In the genomic region with DNA sequence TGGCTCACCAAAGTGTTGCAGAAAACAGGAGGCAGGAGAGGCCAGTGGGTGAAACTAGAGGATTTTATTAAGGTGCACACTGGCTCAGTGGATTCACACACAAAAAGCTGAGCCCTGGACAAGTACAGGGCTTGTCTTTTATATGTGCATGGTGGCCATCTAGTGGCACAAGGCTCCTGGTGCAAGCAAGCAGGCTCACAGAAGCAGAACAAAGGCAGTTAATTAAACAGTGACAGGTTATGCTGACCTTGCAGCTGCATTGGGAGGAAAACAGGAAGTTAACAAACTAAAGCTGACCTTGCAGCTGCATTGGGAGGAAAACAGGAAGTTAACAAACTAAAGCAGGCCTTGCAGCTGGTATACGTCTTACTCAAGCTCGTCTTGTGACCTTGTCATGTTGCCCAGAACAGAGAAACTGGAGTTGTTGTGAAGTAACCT, we compare ENCODE assay signal across 8 cellular contexts.
DNase-seq lines count a peak whose midpoint lies in the region; ATAC-seq and TF ChIP-seq lines count a peak whose summit lies in the region.

No MANE protein-coding gene starts in this region.

- H3K36me3 ChIP-seq in SU-DHL-6 (ENCODE audit: low read length) (peaks cover 14% of the 10 kb centered on the region), osteoblast (ENCODE audit: insufficient read depth, low read length) (no peaks in the 10 kb centered on the region), body of pancreas (replicated peaks in 1 of 2; ENCODE audit: insufficient read depth in 1 of 2, low read depth in 2 of 2) (no peaks in the 10 kb centered on the region)

- peak; percentile 52 for DNase-seq in ELR (ENCODE audit: low read depth)
- DNase-seq in HFFc6, result no peak
- DNase-seq in islet precursor cell, result peak; percentile 58
- no peak for DNase-seq in osteoblast (ENCODE audit: insufficient read length, low spot score, missing footprints)
- no peak for DNase-seq in body of pancreas

- peaks cover 16% of the 10 kb centered on the region; the same call in 1 of the 2 replicates for H3K36me3 Mint-ChIP-seq in HFFc6 (ENCODE audit: low read depth)

- H4K20me1 ChIP-seq in SU-DHL-6 (ENCODE audit: low read depth, low read length) (no peaks in the 10 kb centered on the region), osteoblast (ENCODE audit: insufficient read depth, low read length) (no peaks in the 10 kb centered on the region)

- TF ChIP-seq CTCF in HFFc6 (IDR thresholded peaks at IDR 0.05) (peak; percentile 27; the same call in 1 of the 2 replicates), SU-DHL-6 (IDR thresholded peaks at IDR 0.05; ENCODE audit: insufficient read depth, low read length, poor library complexity, severe bottlenecking) (peak; percentile 56), osteoblast (IDR thresholded peaks at IDR 0.05; ENCODE audit: extremely low read depth, low read depth, low read length) (no peak), body of pancreas (IDR thresholded peaks at IDR 0.05) (no peak)

- peaks cover 13% of the 10 kb centered on the region for H3F3A ChIP-seq in SU-DHL-6 (ENCODE audit: insufficient read depth)

- no peak for ATAC-seq in HG02938 (IDR thresholded peaks at IDR 0.05; ENCODE audit: unreplicated experiment)
- ATAC-seq in HG03108 (IDR thresholded peaks at IDR 0.05; ENCODE audit: unreplicated experiment), result no peak
- no peak for ATAC-seq in body of pancreas

- H3K9me3 ChIP-seq in SU-DHL-6 (ENCODE audit: insufficient read depth, low read length) (peaks cover 57% of the 10 kb centered on the region; the same call in 1 of the 2 replicates), osteoblast (ENCODE audit: low read depth, low read length) (peaks cover 5% of the 10 kb centered on the region), body of pancreas (peaks cover 0 to 32% (median 0%) of the 10 kb centered on the region in 3 donors)

- no peak overlapping the region for H3K27ac Mint-ChIP-seq in HFFc6

- H3K4me3 Mint-ChIP-seq in HFFc6, result no peak overlapping the region

- intact Hi-C loops in body of pancreas (cut with DNase I), result no loop called here

- H2AFZ ChIP-seq in SU-DHL-6 (ENCODE audit: low read depth, low read length, severe bottlenecking) (no peak overlapping the region), osteoblast (ENCODE audit: low read length) (no peak overlapping the region)

- H3K4me1 ChIP-seq in osteoblast (ENCODE audit: insufficient read depth, low read length), result no peaks in the 10 kb centered on the region
- H3K4me1 ChIP-seq in body of pancreas, result no peaks in the 10 kb centered on the region

- peak overlapping the region; percentile 39 for H3K4me2 ChIP-seq in SU-DHL-6 (ENCODE audit: low read depth, low read length, poor library complexity, severe bottlenecking)
- H3K4me2 ChIP-seq in osteoblast (ENCODE audit: insufficient read depth, low read length), result no peak overlapping the region

- WGBS in body of pancreas, 2 donors, result 6 to 28% methylated on average over 2 of the region's 2 CpGs

- H3K27me3 ChIP-seq in SU-DHL-6 (ENCODE audit: low read length), result no peaks in the 10 kb centered on the region
- no peaks in the 10 kb centered on the region for H3K27me3 ChIP-seq in osteoblast (ENCODE audit: insufficient read depth, low read length)
- no peaks in the 10 kb centered on the region for H3K27me3 ChIP-seq in body of pancreas

- H3K4me3 ChIP-seq in SU-DHL-6 (ENCODE audit: insufficient read depth, low read length, poor library complexity, severe bottlenecking), result no peak overlapping the region
- H3K4me3 ChIP-seq in osteoblast (ENCODE audit: insufficient read depth, low read length), result no peak overlapping the region
- no peak overlapping the region for H3K4me3 ChIP-seq in body of pancreas

- H3K9me2 ChIP-seq in SU-DHL-6 (replicated peaks; ENCODE audit: insufficient read depth, low read length), result no peaks in the 10 kb centered on the region

- H3K27me3 Mint-ChIP-seq in HFFc6 (ENCODE audit: insufficient read depth), result peaks cover 1% of the 10 kb centered on the region; the same call in 1 of the 2 replicates

- no peaks in the 10 kb centered on the region for H3K4me1 Mint-ChIP-seq in HFFc6 (ENCODE audit: low read depth)

- H3K27ac ChIP-seq in SU-DHL-6 (ENCODE audit: low read depth, low read length) (peak overlapping the region; percentile 94), osteoblast (ENCODE audit: low read depth, low read length) (no peak overlapping the region), body of pancreas (no peak overlapping the region)

- H3K9me3 Mint-ChIP-seq in HFFc6, result peaks cover 56% of the 10 kb centered on the region

- H3K79me2 ChIP-seq in SU-DHL-6 (ENCODE audit: insufficient read depth, low read length) (no peaks in the 10 kb centered on the region), osteoblast (ENCODE audit: insufficient read depth, low read length) (no peaks in the 10 kb centered on the region)

- no peak overlapping the region for H3K9ac ChIP-seq in SU-DHL-6 (ENCODE audit: low read length)

- TF ChIP-seq POLR2A in body of pancreas (IDR thresholded peaks at IDR 0.05), result no peak

Comparison
In these comparisons a context has a peak if more than half of its experiments do, and no peak if none do; other contexts are left out.
1. DNase-seq: peak in ELR (single experiment) and islet precursor cell (single experiment); none in HFFc6 (single experiment), osteoblast (single experiment) and body of pancreas (0 of 4).
2. CTCF ChIP-seq: peak in HFFc6 (single experiment) and SU-DHL-6 (single experiment); none in osteoblast (single experiment) and body of pancreas (0 of 7).